26 cellular contexts compared by ENCODE assay signal in the genomic region with DNA sequence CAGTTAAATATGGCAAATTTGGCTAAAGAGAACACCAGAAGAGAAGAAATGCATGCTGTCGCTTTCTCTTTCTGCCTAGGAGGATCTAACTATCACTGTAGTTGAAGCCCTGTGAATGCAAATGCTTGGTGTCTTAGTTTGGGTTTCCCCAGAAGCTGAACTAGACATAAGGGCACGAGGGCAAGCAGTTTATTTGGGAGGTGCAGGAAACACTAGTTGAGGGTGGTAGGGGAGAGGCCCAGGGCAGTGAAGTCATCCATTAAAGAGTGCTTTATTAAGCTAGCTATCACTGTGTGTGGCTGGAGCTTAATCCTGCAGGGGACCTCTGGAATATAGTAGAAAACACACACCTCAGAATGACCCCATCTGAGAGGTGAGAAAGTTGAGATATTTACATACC.
DNase-seq lines count a peak whose midpoint lies in the region; ATAC-seq and TF ChIP-seq lines count a peak whose summit lies in the region.
"Had no signal": no experiment of that assay in that cellular context is flagged by ENCODE, and none has a peak within 500 bp of the region (broad histone marks: within the 10 kb centered on the region; RNA-seq: fewer than 3 reads in every experiment).

No MANE protein-coding gene starts in this region.

- H3K4me3 Mint-ChIP-seq in activated B cell treated with CpG ODN at 0.5 μM for 24 hours (no peak overlapping the region), osteocyte (ENCODE audit: unreplicated experiment) (no peak overlapping the region)
- H3K4me3 Mint-ChIP-seq: CD14-positive monocyte; CD8-positive, alpha-beta memory T cell had no signal

- H3K27me3 Mint-ChIP-seq in activated B cell treated with CpG ODN at 0.5 μM for 24 hours (no peaks in the 10 kb centered on the region), osteocyte (ENCODE audit: unreplicated experiment) (no peaks in the 10 kb centered on the region)

- H3K4me3 ChIP-seq in foreskin fibroblast (ENCODE audit: low read depth in 1 of 2, low read length in 2 of 2): no peak overlapping the region
- H3K4me3 ChIP-seq: GM12878 had no signal

- no peaks in the 10 kb centered on the region for H3K9me3 Mint-ChIP-seq in activated B cell treated with CpG ODN at 0.5 μM for 24 hours
- peaks cover 4% of the 10 kb centered on the region for H3K9me3 Mint-ChIP-seq in osteocyte (ENCODE audit: unreplicated experiment)
- H3K9me3 Mint-ChIP-seq: CD8-positive, alpha-beta memory T cell had no signal

- no peaks in the 10 kb centered on the region for H3K36me3 Mint-ChIP-seq in activated B cell treated with CpG ODN at 0.5 μM for 24 hours (ENCODE audit: low read depth)
- H3K36me3 Mint-ChIP-seq in osteocyte (ENCODE audit: unreplicated experiment): peaks cover 2% of the 10 kb centered on the region
- H3K36me3 Mint-ChIP-seq: CD14-positive monocyte; CD8-positive, alpha-beta memory T cell had no signal

- DNase-seq in activated B cell treated with CpG ODN at 0.5 μM for 24 hours (no peak), foreskin fibroblast (peak; percentile 8 to 27), osteocyte (ENCODE audit: extremely low spot score, unreplicated experiment) (no peak), NCI-H748 treated with DMSO at 0.1 percent for 48 hours (lab: John Stamatoyannopoulos, UW) (no peak), putamen (ENCODE audit: low spot score) (no peak), KG1 (lab: John Stamatoyannopoulos, UW) (no peak)
- DNase-seq: BE2C; CD8-positive, alpha-beta memory T cell; DMS 273 treated with DMSO at 0.1 percent for 48 hours; DMS79; EL; GDM1; GOT3; Kasumi-1; NCI-H1048; NCI-H1417 treated with DMSO at 0.1 percent for 48 hours; NCI-H1694 treated with DMSO at 0.1 percent for 48 hours; NCI-H2081; NCI-H2227 treated with DMSO at 0.1 percent for 48 hours; NCI-H526 treated with DMSO at 0.1 percent for 48 hours; SHP77 had no signal

- H3K4me1 Mint-ChIP-seq in activated B cell treated with CpG ODN at 0.5 μM for 24 hours: peaks cover 8% of the 10 kb centered on the region
- H3K4me1 Mint-ChIP-seq in osteocyte (ENCODE audit: unreplicated experiment): peaks cover 44% of the 10 kb centered on the region
- H3K4me1 Mint-ChIP-seq: CD8-positive, alpha-beta memory T cell had no signal

- H3K27ac Mint-ChIP-seq in activated B cell treated with CpG ODN at 0.5 μM for 24 hours: no peak overlapping the region
- H3K27ac Mint-ChIP-seq in osteocyte (ENCODE audit: unreplicated experiment): peak overlapping the region; percentile 50
- H3K27ac Mint-ChIP-seq: CD14-positive monocyte; CD8-positive, alpha-beta memory T cell had no signal

- CTCF ChIA-PET in activated B cell treated with CpG ODN at 0.5 μM for 24 hours (lab: Charles Lee): no interaction called here

- intact Hi-C loops in activated B cell treated with CpG ODN at 0.5 μM for 24 hours (cut with micrococcal nuclease): no loop called here

- no peak for TF ChIP-seq CTCF in activated B cell treated with CpG ODN at 0.5 μM for 24 hours (IDR thresholded peaks at IDR 0.05)
- no peak for TF ChIP-seq CTCF in foreskin fibroblast (IDR thresholded peaks at IDR 0.05; ENCODE audit: low read depth, low read length)
- no peak for TF ChIP-seq CTCF in osteocyte (IDR thresholded peaks at IDR 0.05)

- ATAC-seq in activated B cell treated with CpG ODN at 0.5 μM for 24 hours (ENCODE audit: low read depth) (peak; percentile 56), GM21423 (IDR thresholded peaks at IDR 0.05; ENCODE audit: unreplicated experiment) (no peak)
- ATAC-seq: GM12878, HCT116, Panc1 had no signal

- POLR2A ChIA-PET in activated B cell treated with CpG ODN at 0.5 μM for 24 hours (lab: Charles Lee): no interaction called here

Comparison
In these comparisons a context has a peak if more than half of its experiments do, and no peak if none do; other contexts are left out.
1. DNase-seq: peak in foreskin fibroblast (2 of 2); none in activated B cell treated with CpG ODN at 0.5 μM for 24 hours (single experiment), osteocyte (single experiment), NCI-H748 treated with DMSO at 0.1 percent for 48 hours (single experiment), putamen (single experiment) and KG1 (single experiment).